In genomic region chr16:19523559-19524355, GRCh38 we compare ENCODE assay signal across 8 cellular contexts. TPM values are rescaled to one million over a fixed set of nuclear protein-coding genes. Genes with fewer than 3 reads are reported as not detected.
DNase-seq lines count a peak whose midpoint lies in the region; FAIRE-seq and TF ChIP-seq lines count a peak whose summit lies in the region.

Gene CCP110 (plus strand): TSS chr16:19523942. CDS start chr16:19527882, 3,940 bp downstream.

- FAIRE-seq in frontal cortex (lab: Jason Lieb, UNC), result no peak

- TF ChIP-seq CTCF in HFF-Myc (IDR thresholded peaks at IDR 0.05; ENCODE audit: low read depth, low read length, missing control alignments), result no peak

- peak within 1 kb of the TSS; percentile 90 for H3K4me3 ChIP-seq in HFF-Myc (replicated peaks; ENCODE audit: low read depth, low read length)
- H3K4me3 ChIP-seq in neuron (ENCODE audit: low read length), result peak within 1 kb of the TSS; percentile 76

- no peaks in the 10 kb centered on the region for H3K9me3 ChIP-seq in neuron (ENCODE audit: low read length)

- H3K27me3 ChIP-seq in neuron (ENCODE audit: insufficient read depth, low read length), result no peaks in the 10 kb centered on the region

- H2AFZ ChIP-seq in neuron (ENCODE audit: low read depth, low read length), result peak within 1 kb of the TSS; percentile 46

- peak; percentile 87 for DNase-seq in GF-D8 (lab: John Stamatoyannopoulos, UW)
- DNase-seq in HFF-Myc (ENCODE audit: extremely low read depth, low read depth), result peak; percentile 86
- peak; percentile 97 for DNase-seq in NAMALWA (ENCODE audit: low spot score)
- DNase-seq in SK-N-DZ (ENCODE audit: low spot score), result peak; percentile 95
- DNase-seq in activated naive CD4-positive, alpha-beta T cell treated with Interleukin-2 at 50 U/mL for 16 hours, result peak; percentile 96
- DNase-seq in frontal cortex (ENCODE audit: low spot score in 2 of 2), result peak; percentile 87 to 88
- peak; percentile 97 for DNase-seq in stromal cell of bone marrow (ENCODE audit: low read depth)

- H3K4me1 ChIP-seq in neuron (ENCODE audit: insufficient read depth, low read length), result peaks cover 39% of the 10 kb centered on the region

- peaks cover 11% of the 10 kb centered on the region for H3K36me3 ChIP-seq in neuron (ENCODE audit: insufficient read depth, low read length)

RNA-seq across cellular contexts. Expression of gene CCP110, which starts in this region (rescaled TPM):
- 38.0 and 38.4 TPM in 2 replicates for polyA plus RNA-seq in SK-N-DZ (2014; cell fraction: cytosol; rRNA removed)
- polyA plus RNA-seq in SK-N-DZ (2014; cell fraction: nucleus; rRNA removed), result 22.6 and 33.2 TPM in 2 replicates
- total RNA-seq in frontal cortex, result 73.8 TPM

Comparison
In these comparisons a context has a peak if more than half of its experiments do, and no peak if none do; other contexts are left out.
1. Peak in every context shown above with its lines: DNase-seq and H3K4me3 ChIP-seq.